1 cellular context compared by ENCODE assay signal in genomic region chr21:33855190-33855589, GRCh38.
TF ChIP-seq lines count a peak whose summit lies in the region.

No MANE protein-coding gene starts in this region.

TF ChIP-seq in HepG2, 621 proteins besides CTCF, POLR2A, EP300 and RAD21 (continued from another document):
- TF ChIP-seq, protein P1, sequence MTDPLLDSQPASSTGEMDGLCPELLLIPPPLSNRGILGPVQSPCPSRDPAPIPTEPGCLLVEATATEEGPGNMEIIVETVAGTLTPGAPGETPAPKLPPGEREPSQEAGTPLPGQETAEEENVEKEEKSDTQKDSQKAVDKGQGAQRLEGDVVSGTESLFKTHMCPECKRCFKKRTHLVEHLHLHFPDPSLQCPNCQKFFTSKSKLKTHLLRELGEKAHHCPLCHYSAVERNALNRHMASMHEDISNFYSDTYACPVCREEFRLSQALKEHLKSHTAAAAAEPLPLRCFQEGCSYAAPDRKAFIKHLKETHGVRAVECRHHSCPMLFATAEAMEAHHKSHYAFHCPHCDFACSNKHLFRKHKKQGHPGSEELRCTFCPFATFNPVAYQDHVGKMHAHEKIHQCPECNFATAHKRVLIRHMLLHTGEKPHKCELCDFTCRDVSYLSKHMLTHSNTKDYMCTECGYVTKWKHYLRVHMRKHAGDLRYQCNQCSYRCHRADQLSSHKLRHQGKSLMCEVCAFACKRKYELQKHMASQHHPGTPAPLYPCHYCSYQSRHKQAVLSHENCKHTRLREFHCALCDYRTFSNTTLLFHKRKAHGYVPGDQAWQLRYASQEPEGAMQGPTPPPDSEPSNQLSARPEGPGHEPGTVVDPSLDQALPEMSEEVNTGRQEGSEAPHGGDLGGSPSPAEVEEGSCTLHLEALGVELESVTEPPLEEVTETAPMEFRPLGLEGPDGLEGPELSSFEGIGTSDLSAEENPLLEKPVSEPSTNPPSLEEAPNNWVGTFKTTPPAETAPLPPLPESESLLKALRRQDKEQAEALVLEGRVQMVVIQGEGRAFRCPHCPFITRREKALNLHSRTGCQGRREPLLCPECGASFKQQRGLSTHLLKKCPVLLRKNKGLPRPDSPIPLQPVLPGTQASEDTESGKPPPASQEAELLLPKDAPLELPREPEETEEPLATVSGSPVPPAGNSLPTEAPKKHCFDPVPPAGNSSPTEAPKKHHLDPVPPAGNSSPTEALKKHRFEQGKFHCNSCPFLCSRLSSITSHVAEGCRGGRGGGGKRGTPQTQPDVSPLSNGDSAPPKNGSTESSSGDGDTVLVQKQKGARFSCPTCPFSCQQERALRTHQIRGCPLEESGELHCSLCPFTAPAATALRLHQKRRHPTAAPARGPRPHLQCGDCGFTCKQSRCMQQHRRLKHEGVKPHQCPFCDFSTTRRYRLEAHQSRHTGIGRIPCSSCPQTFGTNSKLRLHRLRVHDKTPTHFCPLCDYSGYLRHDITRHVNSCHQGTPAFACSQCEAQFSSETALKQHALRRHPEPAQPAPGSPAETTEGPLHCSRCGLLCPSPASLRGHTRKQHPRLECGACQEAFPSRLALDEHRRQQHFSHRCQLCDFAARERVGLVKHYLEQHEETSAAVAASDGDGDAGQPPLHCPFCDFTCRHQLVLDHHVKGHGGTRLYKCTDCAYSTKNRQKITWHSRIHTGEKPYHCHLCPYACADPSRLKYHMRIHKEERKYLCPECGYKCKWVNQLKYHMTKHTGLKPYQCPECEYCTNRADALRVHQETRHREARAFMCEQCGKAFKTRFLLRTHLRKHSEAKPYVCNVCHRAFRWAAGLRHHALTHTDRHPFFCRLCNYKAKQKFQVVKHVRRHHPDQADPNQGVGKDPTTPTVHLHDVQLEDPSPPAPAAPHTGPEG (CRISPR knock-in tag; IDR thresholded peaks at IDR 0.05): no peak
